12 cellular contexts compared by ENCODE assay signal in genomic region chr6:140809694-140810101, GRCh38.
A peak's percentile ranks its signal among the peaks of the same experiment; 100 is the strongest.
DNase-seq lines count a peak whose midpoint lies in the region; ATAC-seq lines count a peak whose summit lies in the region.
"Had no signal": no experiment of that assay in that cellular context is flagged by ENCODE, and none has a peak within 500 bp of the region (broad histone marks: within the 10 kb centered on the region; RNA-seq: fewer than 3 reads in every experiment).

No MANE protein-coding gene starts in this region.

- H3K36me3 Mint-ChIP-seq in effector memory CD8-positive, alpha-beta T cell (ENCODE audit: insufficient read depth): no peaks in the 10 kb centered on the region
- H3K36me3 Mint-ChIP-seq: IgD-negative memory B cell had no signal

- H3K4me1 Mint-ChIP-seq in effector memory CD8-positive, alpha-beta T cell (ENCODE audit: low read depth in 2 of 2): peaks cover 0 to 11% of the 10 kb centered on the region in 2 donors
- H3K4me1 Mint-ChIP-seq: endodermal cell had no signal

- DNase-seq in effector memory CD8-positive, alpha-beta T cell: no peak
- DNase-seq in stimulated activated CD4-positive, alpha-beta T cell treated with anti-CD3 and anti-CD28 coated beads, Interleukin-15, amount 100 ng/mL, for 24 hours: no peak
- DNase-seq in midbrain (lab: John Stamatoyannopoulos, UW) (no peak), middle frontal gyrus (ENCODE audit: extremely low spot score, low spot score) (no peak)
- DNase-seq in stimulated activated CD4-positive, alpha-beta T cell treated with anti-CD3 and anti-CD28 coated beads, Interleukin-4, amount 100 ng/mL, for 1 hour: no peak
- DNase-seq: endodermal cell, kidney glomerular epithelial cell had no signal

- no peaks in the 10 kb centered on the region for H3K27me3 Mint-ChIP-seq in effector memory CD8-positive, alpha-beta T cell

- ATAC-seq in GM18858 (IDR thresholded peaks at IDR 0.05; ENCODE audit: unreplicated experiment) (peak; percentile 92), GM21619 (IDR thresholded peaks at IDR 0.05; ENCODE audit: unreplicated experiment) (peak; percentile 88), HG03460 (IDR thresholded peaks at IDR 0.05; ENCODE audit: unreplicated experiment) (peak; percentile 53)
- ATAC-seq in effector memory CD8-positive, alpha-beta T cell (replicated peaks): peak; percentile 90
- ATAC-seq: Panc1 had no signal

- H3K9me3 Mint-ChIP-seq in effector memory CD8-positive, alpha-beta T cell: no peaks in the 10 kb centered on the region

- H3K27ac Mint-ChIP-seq in effector memory CD8-positive, alpha-beta T cell: no peak overlapping the region
- H3K27ac Mint-ChIP-seq: endodermal cell, IgD-negative memory B cell had no signal

- peak overlapping the region in 1 of 2 donors; percentile 27 for H3K4me3 Mint-ChIP-seq in effector memory CD8-positive, alpha-beta T cell
- H3K4me3 Mint-ChIP-seq: endodermal cell, IgD-negative memory B cell had no signal
